In genomic region chr9:131831380-131832165, GRCh38 we compare ENCODE assay signal across 1 cellular context.
TF ChIP-seq lines count a peak whose summit lies in the region.

No MANE protein-coding gene starts in this region.

TF ChIP-seq in HepG2, 621 proteins besides CTCF, POLR2A, EP300 and RAD21:
- TF ChIP-seq ZBTB40 (IDR thresholded peaks at IDR 0.05) = peak; percentile 28; the same call in 1 of the 2 replicates
- peak; percentile 89 for TF ChIP-seq ZBTB40 (CRISPR knock-in tag; IDR thresholded peaks at IDR 0.05)
- no peak for TF ChIP-seq CC2D1A (CRISPR knock-in tag; IDR thresholded peaks at IDR 0.05)
- no peak for TF ChIP-seq YY1 (IDR thresholded peaks at IDR 0.05; ENCODE audit: insufficient read depth, insufficient replicate concordance, low read depth, low read length)
- TF ChIP-seq PITX1 (CRISPR knock-in tag; IDR thresholded peaks at IDR 0.05) = no peak
- TF ChIP-seq MAF1 (CRISPR knock-in tag; IDR thresholded peaks at IDR 0.05; ENCODE audit: borderline replicate concordance) = no peak
- no peak for TF ChIP-seq ZBTB4 (CRISPR knock-in tag; IDR thresholded peaks at IDR 0.05; ENCODE audit: borderline replicate concordance)
- 0 out of 2 replicates have a peak, but pooled peaks have one; percentile 7 for TF ChIP-seq BHLHE40 (IDR thresholded peaks at IDR 0.05; ENCODE audit: low read length)
- no peak for TF ChIP-seq ARNT2 (CRISPR knock-in tag; IDR thresholded peaks at IDR 0.05; ENCODE audit: low read depth)
- no peak for TF ChIP-seq ZNF709 (CRISPR knock-in tag; IDR thresholded peaks at IDR 0.05)
- 0 out of 2 replicates have a peak, but pooled peaks have one; percentile 8 for TF ChIP-seq MNT (IDR thresholded peaks at IDR 0.05)
- TF ChIP-seq ZBTB44 (CRISPR knock-in tag; IDR thresholded peaks at IDR 0.05) = no peak
